In genomic region chr14:75144944-75145343, GRCh38 we compare ENCODE assay signal across 1 cellular context.
TF ChIP-seq lines count a peak whose summit lies in the region.

No MANE protein-coding gene starts in this region.

TF ChIP-seq in SK-N-SH, 30 proteins besides CTCF, POLR2A, EP300 and RAD21 (continued from another document):
- TF ChIP-seq, protein P1, sequence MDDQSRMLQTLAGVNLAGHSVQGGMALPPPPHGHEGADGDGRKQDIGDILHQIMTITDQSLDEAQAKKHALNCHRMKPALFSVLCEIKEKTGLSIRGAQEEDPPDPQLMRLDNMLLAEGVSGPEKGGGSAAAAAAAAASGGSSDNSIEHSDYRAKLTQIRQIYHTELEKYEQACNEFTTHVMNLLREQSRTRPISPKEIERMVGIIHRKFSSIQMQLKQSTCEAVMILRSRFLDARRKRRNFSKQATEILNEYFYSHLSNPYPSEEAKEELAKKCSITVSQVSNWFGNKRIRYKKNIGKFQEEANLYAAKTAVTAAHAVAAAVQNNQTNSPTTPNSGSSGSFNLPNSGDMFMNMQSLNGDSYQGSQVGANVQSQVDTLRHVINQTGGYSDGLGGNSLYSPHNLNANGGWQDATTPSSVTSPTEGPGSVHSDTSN (IDR thresholded peaks at IDR 0.05): no peak
- TF ChIP-seq MXI1 (IDR thresholded peaks at IDR 0.05; ENCODE audit: low read depth, low read length) (no peak), FOXM1 (IDR thresholded peaks at IDR 0.05; ENCODE audit: low read depth) (no peak)
